Comparison of ENCODE assay signal across 1 cellular context in genomic region chr3:58042947-58043707, GRCh38.
TF ChIP-seq lines count a peak whose summit lies in the region.

No MANE protein-coding gene starts in this region.

TF ChIP-seq in HepG2, 621 proteins besides CTCF, POLR2A, EP300 and RAD21:
- TF ChIP-seq JUNB (CRISPR knock-in tag; IDR thresholded peaks at IDR 0.05; ENCODE audit: borderline replicate concordance) (no peak), ZNF850 (CRISPR knock-in tag; conservative IDR thresholded peaks at IDR 0.05) (0 out of 2 replicates have a peak, but pooled peaks have one; percentile 67)
